ENCODE assay signal across 1 cellular context in genomic region chr1:172761581-172762025, GRCh38.
A peak's percentile ranks its signal among the peaks of the same experiment; 100 is the strongest.
TF ChIP-seq lines count a peak whose summit lies in the region.

No MANE protein-coding gene starts in this region.

TF ChIP-seq in HCT116, 20 proteins besides CTCF, POLR2A, EP300 and RAD21 (continued from another document):
- TF ChIP-seq, protein P1, sequence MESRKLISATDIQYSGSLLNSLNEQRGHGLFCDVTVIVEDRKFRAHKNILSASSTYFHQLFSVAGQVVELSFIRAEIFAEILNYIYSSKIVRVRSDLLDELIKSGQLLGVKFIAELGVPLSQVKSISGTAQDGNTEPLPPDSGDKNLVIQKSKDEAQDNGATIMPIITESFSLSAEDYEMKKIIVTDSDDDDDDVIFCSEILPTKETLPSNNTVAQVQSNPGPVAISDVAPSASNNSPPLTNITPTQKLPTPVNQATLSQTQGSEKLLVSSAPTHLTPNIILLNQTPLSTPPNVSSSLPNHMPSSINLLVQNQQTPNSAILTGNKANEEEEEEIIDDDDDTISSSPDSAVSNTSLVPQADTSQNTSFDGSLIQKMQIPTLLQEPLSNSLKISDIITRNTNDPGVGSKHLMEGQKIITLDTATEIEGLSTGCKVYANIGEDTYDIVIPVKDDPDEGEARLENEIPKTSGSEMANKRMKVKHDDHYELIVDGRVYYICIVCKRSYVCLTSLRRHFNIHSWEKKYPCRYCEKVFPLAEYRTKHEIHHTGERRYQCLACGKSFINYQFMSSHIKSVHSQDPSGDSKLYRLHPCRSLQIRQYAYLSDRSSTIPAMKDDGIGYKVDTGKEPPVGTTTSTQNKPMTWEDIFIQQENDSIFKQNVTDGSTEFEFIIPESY (IDR thresholded peaks at IDR 0.05; ENCODE audit: extremely low read depth, insufficient replicate concordance, low read length) = no peak
- no peak for TF ChIP-seq SIN3A (IDR thresholded peaks at IDR 0.05; ENCODE audit: low read depth)
- TF ChIP-seq FOSL1 (IDR thresholded peaks at IDR 0.05; ENCODE audit: low read depth) = peak; percentile 33; the same call in 1 of the 2 replicates
- TF ChIP-seq, protein P2, sequence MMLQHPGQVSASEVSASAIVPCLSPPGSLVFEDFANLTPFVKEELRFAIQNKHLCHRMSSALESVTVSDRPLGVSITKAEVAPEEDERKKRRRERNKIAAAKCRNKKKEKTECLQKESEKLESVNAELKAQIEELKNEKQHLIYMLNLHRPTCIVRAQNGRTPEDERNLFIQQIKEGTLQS (IDR thresholded peaks at IDR 0.05) = no peak
- TF ChIP-seq EZH2 (IDR thresholded peaks at IDR 0.05) = no peak
- TF ChIP-seq REST (IDR thresholded peaks at IDR 0.05; ENCODE audit: low read depth) = no peak
TF ChIP-seq in HCT116: peak in this region for 2.
